Comparison of ENCODE assay signal across 1 cellular context in the genomic region with DNA sequence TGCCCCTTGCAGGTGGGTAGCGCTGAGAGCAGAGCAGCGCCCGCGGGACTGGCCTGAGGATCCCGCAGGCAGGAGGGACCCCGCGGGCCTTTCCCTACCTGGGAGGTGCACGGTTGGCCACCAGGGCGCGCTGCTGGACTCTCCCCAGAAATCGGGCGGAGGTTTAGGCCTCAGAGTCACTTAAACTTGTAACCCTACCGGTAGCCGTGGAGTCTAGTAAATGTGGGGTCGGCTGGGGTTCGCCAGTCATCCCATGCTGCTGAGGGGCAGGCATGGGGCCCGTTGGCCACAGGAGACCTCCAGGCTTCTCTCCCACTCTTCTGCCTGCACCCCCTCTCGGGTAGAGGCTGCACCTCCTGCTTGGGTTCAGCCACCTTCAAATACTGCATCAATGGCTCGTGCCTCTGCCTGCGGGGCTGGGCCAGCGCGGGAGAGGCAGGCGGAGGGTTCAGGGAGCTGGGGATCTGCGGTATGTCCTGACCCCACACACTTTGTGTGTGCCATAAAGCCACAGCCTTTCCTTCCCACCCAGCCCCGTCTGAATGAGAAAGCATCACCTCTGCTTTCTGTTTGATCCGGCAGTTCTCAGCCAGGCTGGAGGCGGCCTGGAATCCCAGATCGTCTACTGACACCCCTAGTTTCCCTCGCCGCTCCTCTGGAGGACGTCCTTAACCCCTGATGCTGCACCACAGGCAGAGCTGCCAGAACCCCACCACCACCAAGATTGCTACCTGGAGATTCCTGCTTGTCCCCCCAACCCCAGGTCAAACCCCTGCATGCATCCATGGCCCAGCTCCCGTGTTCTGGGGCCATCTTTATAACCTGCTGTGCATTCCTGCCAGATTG.
TF ChIP-seq lines count a peak whose summit lies in the region.

No MANE protein-coding gene starts in this region.

TF ChIP-seq in HEK293, 187 proteins besides CTCF, POLR2A, EP300 and RAD21 (continued from another document):
- TF ChIP-seq, protein P1, sequence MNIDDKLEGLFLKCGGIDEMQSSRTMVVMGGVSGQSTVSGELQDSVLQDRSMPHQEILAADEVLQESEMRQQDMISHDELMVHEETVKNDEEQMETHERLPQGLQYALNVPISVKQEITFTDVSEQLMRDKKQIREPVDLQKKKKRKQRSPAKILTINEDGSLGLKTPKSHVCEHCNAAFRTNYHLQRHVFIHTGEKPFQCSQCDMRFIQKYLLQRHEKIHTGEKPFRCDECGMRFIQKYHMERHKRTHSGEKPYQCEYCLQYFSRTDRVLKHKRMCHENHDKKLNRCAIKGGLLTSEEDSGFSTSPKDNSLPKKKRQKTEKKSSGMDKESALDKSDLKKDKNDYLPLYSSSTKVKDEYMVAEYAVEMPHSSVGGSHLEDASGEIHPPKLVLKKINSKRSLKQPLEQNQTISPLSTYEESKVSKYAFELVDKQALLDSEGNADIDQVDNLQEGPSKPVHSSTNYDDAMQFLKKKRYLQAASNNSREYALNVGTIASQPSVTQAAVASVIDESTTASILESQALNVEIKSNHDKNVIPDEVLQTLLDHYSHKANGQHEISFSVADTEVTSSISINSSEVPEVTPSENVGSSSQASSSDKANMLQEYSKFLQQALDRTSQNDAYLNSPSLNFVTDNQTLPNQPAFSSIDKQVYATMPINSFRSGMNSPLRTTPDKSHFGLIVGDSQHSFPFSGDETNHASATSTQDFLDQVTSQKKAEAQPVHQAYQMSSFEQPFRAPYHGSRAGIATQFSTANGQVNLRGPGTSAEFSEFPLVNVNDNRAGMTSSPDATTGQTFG (tag by site-specific recombination; IDR thresholded peaks at IDR 0.05; ENCODE audit: borderline replicate concordance): no peak
- TF ChIP-seq ZSCAN30 (tag by site-specific recombination; IDR thresholded peaks at IDR 0.05): peak; percentile 74; the same call in 1 of the 2 replicates
- peak; percentile 75; the same call in 1 of the 2 replicates for TF ChIP-seq ZNF501 (tag by site-specific recombination; IDR thresholded peaks at IDR 0.05)
- TF ChIP-seq ZNF654 (tag by site-specific recombination; IDR thresholded peaks at IDR 0.05; ENCODE audit: low read depth): peak; percentile 57
- TF ChIP-seq, protein P2, sequence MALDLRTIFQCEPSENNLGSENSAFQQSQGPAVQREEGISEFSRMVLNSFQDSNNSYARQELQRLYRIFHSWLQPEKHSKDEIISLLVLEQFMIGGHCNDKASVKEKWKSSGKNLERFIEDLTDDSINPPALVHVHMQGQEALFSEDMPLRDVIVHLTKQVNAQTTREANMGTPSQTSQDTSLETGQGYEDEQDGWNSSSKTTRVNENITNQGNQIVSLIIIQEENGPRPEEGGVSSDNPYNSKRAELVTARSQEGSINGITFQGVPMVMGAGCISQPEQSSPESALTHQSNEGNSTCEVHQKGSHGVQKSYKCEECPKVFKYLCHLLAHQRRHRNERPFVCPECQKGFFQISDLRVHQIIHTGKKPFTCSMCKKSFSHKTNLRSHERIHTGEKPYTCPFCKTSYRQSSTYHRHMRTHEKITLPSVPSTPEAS (tag by site-specific recombination; IDR thresholded peaks at IDR 0.05): no peak
- TF ChIP-seq KLF10 (tag by site-specific recombination; IDR thresholded peaks at IDR 0.05): no peak
- TF ChIP-seq ZNF133 (tag by site-specific recombination; IDR thresholded peaks at IDR 0.05): no peak
- TF ChIP-seq, protein P3, sequence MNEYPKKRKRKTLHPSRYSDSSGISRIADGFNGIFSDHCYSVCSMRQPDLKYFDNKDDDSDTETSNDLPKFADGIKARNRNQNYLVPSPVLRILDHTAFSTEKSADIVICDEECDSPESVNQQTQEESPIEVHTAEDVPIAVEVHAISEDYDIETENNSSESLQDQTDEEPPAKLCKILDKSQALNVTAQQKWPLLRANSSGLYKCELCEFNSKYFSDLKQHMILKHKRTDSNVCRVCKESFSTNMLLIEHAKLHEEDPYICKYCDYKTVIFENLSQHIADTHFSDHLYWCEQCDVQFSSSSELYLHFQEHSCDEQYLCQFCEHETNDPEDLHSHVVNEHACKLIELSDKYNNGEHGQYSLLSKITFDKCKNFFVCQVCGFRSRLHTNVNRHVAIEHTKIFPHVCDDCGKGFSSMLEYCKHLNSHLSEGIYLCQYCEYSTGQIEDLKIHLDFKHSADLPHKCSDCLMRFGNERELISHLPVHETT (tag by site-specific recombination; IDR thresholded peaks at IDR 0.05): no peak
- no peak for TF ChIP-seq ZNF560 (tag by site-specific recombination; IDR thresholded peaks at IDR 0.05; ENCODE audit: borderline replicate concordance)
- TF ChIP-seq HOXD13 (CRISPR knock-in tag; IDR thresholded peaks at IDR 0.05; ENCODE audit: borderline replicate concordance): no peak
- no peak for TF ChIP-seq ZNF433 (tag by site-specific recombination; IDR thresholded peaks at IDR 0.05; ENCODE audit: low read depth)
- TF ChIP-seq, protein P4, sequence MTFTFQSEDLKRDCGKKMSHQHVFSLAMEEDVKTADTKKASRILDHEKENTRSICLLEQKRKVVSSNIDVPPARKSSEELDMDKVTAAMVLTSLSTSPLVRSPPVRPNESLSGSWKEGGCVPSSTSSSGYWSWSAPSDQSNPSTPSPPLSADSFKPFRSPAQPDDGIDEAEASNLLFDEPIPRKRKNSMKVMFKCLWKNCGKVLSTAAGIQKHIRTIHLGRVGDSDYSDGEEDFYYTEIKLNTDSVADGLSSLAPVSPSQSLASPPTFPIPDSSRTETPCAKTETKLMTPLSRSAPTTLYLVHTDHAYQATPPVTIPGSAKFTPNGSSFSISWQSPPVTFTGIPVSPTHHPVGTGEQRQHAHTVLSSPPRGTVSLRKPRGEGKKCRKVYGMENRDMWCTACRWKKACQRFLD (tag by site-specific recombination; IDR thresholded peaks at IDR 0.05): no peak
- peak; percentile 93 for TF ChIP-seq ZNF2 (tag by site-specific recombination; IDR thresholded peaks at IDR 0.05)
- no peak for TF ChIP-seq ZNF664 (tag by site-specific recombination; IDR thresholded peaks at IDR 0.05)
- 0 out of 2 replicates have a peak, but pooled peaks have one; percentile 35 for TF ChIP-seq BCL11B (tag by site-specific recombination; IDR thresholded peaks at IDR 0.05; ENCODE audit: low read depth)
- TF ChIP-seq ZIC2 (tag by site-specific recombination; IDR thresholded peaks at IDR 0.05): peak; percentile 63
- TF ChIP-seq, protein P5, sequence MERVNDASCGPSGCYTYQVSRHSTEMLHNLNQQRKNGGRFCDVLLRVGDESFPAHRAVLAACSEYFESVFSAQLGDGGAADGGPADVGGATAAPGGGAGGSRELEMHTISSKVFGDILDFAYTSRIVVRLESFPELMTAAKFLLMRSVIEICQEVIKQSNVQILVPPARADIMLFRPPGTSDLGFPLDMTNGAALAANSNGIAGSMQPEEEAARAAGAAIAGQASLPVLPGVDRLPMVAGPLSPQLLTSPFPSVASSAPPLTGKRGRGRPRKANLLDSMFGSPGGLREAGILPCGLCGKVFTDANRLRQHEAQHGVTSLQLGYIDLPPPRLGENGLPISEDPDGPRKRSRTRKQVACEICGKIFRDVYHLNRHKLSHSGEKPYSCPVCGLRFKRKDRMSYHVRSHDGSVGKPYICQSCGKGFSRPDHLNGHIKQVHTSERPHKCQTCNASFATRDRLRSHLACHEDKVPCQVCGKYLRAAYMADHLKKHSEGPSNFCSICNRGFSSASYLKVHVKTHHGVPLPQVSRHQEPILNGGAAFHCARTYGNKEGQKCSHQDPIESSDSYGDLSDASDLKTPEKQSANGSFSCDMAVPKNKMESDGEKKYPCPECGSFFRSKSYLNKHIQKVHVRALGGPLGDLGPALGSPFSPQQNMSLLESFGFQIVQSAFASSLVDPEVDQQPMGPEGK (tag by site-specific recombination; IDR thresholded peaks at IDR 0.05): peak; percentile 40; the same call in 1 of the 2 replicates
- no peak for TF ChIP-seq ZNF555 (tag by site-specific recombination; conservative IDR thresholded peaks at IDR 0.05)
- TF ChIP-seq, protein P6, sequence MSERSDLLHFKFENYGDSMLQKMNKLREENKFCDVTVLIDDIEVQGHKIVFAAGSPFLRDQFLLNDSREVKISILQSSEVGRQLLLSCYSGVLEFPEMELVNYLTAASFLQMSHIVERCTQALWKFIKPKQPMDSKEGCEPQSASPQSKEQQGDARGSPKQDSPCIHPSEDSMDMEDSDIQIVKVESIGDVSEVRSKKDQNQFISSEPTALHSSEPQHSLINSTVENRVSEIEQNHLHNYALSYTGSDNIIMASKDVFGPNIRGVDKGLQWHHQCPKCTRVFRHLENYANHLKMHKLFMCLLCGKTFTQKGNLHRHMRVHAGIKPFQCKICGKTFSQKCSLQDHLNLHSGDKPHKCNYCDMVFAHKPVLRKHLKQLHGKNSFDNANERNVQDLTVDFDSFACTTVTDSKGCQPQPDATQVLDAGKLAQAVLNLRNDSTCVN (tag by site-specific recombination; optimal IDR thresholded peaks at IDR 0.05): peak; percentile 29
- no peak for TF ChIP-seq REPIN1 (tag by site-specific recombination; IDR thresholded peaks at IDR 0.05; ENCODE audit: low read depth)
- TF ChIP-seq ZFP3 (tag by site-specific recombination; IDR thresholded peaks at IDR 0.05; ENCODE audit: low read depth): no peak
- TF ChIP-seq SCRT2 (tag by site-specific recombination; IDR thresholded peaks at IDR 0.05): peak; percentile 36; the same call in 1 of the 2 replicates
- TF ChIP-seq PRDM1 (tag by site-specific recombination; IDR thresholded peaks at IDR 0.05): peak; percentile 14; the same call in 1 of the 2 replicates
- TF ChIP-seq GFI1B (tag by site-specific recombination; IDR thresholded peaks at IDR 0.05): no peak
- peak; percentile 71 for TF ChIP-seq GLIS2 (tag by site-specific recombination; IDR thresholded peaks at IDR 0.05)
- TF ChIP-seq ZNF837 (tag by site-specific recombination; IDR thresholded peaks at IDR 0.05): no peak
